In the genomic region with DNA sequence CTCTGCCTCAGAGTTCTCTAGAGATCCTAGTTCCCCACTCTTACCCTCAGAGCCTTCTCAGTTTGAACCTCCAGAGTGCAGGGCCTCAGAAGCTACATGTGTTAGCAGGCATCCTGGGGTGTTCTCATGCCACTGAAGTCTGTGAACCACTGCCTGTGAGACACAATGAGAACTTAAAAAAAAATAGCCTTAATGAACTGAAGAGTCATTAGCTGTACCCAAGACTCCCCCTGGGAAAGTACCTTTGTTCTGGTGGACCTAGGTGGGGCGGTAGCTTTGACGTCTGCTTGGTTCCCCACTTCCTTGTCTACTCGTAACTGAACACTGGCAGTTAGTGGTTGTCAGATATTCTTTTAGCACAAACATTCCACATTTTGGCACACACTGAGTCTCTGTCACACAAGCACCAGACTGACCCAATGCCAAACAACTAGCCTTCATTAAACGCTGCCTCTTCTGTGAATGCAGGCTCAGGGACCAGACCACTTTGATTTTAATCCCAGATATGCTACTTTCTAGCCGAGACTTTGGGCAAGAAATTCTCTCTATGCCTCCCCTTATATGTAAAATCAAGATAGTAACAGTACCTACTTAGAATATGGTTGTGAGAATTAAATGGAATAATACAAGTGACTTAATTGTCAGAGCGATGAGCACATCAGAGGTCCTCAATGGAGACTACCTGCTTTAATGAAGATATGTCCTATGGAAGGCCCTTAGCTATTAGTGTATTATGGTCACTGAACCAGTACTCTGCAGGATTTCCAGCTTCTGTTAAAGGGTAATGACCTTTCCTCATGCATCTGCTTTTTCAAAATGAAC, we compare ENCODE assay signal across 9 cellular contexts.
DNase-seq lines count a peak whose midpoint lies in the region; ATAC-seq and TF ChIP-seq lines count a peak whose summit lies in the region.
"Had no signal": no experiment of that assay in that cellular context is flagged by ENCODE, and none has a peak within 500 bp of the region (broad histone marks: within the 10 kb centered on the region; RNA-seq: fewer than 3 reads in every experiment).

No MANE protein-coding gene starts in this region.

- TF ChIP-seq POLR2A in transverse colon (IDR thresholded peaks at IDR 0.05): peak; percentile 39

- H3K27ac ChIP-seq in transverse colon: peak overlapping the region; percentile 28 to 65 (median 46)

- WGBS in transverse colon (ENCODE audit: low coverage in 1 of 2), 2 donors: 51 to 55% methylated on average over 3 to 6 of the region's 6 CpGs

- H3K27me3 ChIP-seq in transverse colon: no peaks in the 10 kb centered on the region

- no peak overlapping the region for H3K4me3 ChIP-seq in transverse colon

- no peak for TF ChIP-seq CTCF in transverse colon (IDR thresholded peaks at IDR 0.05)

- DNase-seq in stimulated activated CD4-positive, alpha-beta T cell treated with anti-CD3 and anti-CD28 coated beads, Interleukin-4, amount 100 ng/mL, for 24 hours: peak; percentile 41
- DNase-seq in stimulated activated CD4-positive, alpha-beta T cell treated with anti-CD3 and anti-CD28 coated beads, Interleukin-15, amount 100 ng/mL, for 24 hours: no peak
- DNase-seq in activated gamma-delta T cell treated with anti-CD3 and anti-CD28 coated beads, Interleukin-2, amount 50 U/mL, for 16 hours (ENCODE audit: low read depth): peak; percentile 31
- peak; percentile 37 for DNase-seq in transverse colon
- DNase-seq in KBM-7: no peak
- DNase-seq in KG1 (lab: John Stamatoyannopoulos, UW): no peak
- no peak for DNase-seq in NCI-H524 treated with DMSO at 0.1 percent for 48 hours (lab: John Stamatoyannopoulos, UW)
- DNase-seq: DND-41 had no signal

- H3K36me3 ChIP-seq in transverse colon: no peaks in the 10 kb centered on the region

- intact Hi-C loops in transverse colon (cut with DNase I; ENCODE audit: low total_unique reads): no loop called here

- in situ Hi-C loops in transverse colon (cut with MboI; ENCODE audit: low pct_ligation_motif_present in 1 of 4, low pct_unique_long_range_greater_than_20kb in 1 of 4, low sequenced_read_pairs in 3 of 4): loop anchor here in 2 of 4 donors (10.0 to 25.0 kb wide), 3 partner anchors 138 to 445 kb away; a partner anchor contains a TSS
- in situ Hi-C loops in KBM-7 (cut with MboI; ENCODE audit: low pct_unique_long_range_greater_than_20kb, low sequenced_read_pairs): no loop called here

- peaks cover 0 to 34% (median 11%) of the 10 kb centered on the region in 4 donors for H3K4me1 ChIP-seq in transverse colon

- ATAC-seq in HG03097 (IDR thresholded peaks at IDR 0.05; ENCODE audit: low FRiP score, unreplicated experiment): peak; percentile 84

- no peak for TF ChIP-seq EP300 in transverse colon (IDR thresholded peaks at IDR 0.05; ENCODE audit: low read depth)

- H3K9me3 ChIP-seq in transverse colon: no peaks in the 10 kb centered on the region

Comparison
In these comparisons a context has a peak if more than half of its experiments do, and no peak if none do; other contexts are left out.
1. DNase-seq: peak in stimulated activated CD4-positive, alpha-beta T cell treated with anti-CD3 and anti-CD28 coated beads, Interleukin-4, amount 100 ng/mL, for 24 hours (single experiment), activated gamma-delta T cell treated with anti-CD3 and anti-CD28 coated beads, Interleukin-2, amount 50 U/mL, for 16 hours (single experiment) and transverse colon (single experiment); none in stimulated activated CD4-positive, alpha-beta T cell treated with anti-CD3 and anti-CD28 coated beads, Interleukin-15, amount 100 ng/mL, for 24 hours (single experiment), KBM-7 (single experiment), KG1 (single experiment) and NCI-H524 treated with DMSO at 0.1 percent for 48 hours (single experiment).